8 cellular contexts compared by ENCODE assay signal in genomic region chr15:42919794-42920280, GRCh38. TPM values are rescaled to one million over a fixed set of nuclear protein-coding genes. Genes with fewer than 3 reads are reported as not detected.
DNase-seq lines count a peak whose midpoint lies in the region; ATAC-seq and TF ChIP-seq lines count a peak whose summit lies in the region.

No MANE protein-coding gene starts in this region.

- DNase-seq in EL, result peak; percentile 52
- DNase-seq in HuH-7 (ENCODE audit: low spot score), result peak; percentile 24
- DNase-seq in T-helper 9 cell, result peak; percentile 0
- DNase-seq in dorsolateral prefrontal cortex, result peak in 5 of 10 donors; percentile 18 to 37 (median 32)
- DNase-seq in lung (ENCODE audit: low spot score), result peak; percentile 35
- DNase-seq in NCI-H1694 (lab: John Stamatoyannopoulos, UW), result no peak

- no peak for ATAC-seq in lung (ENCODE audit: insufficient read depth, low FRiP score)
- no peak for ATAC-seq in HG02588 (IDR thresholded peaks at IDR 0.05; ENCODE audit: unreplicated experiment)

- H3K4me1 ChIP-seq in lung (ENCODE audit: control insufficient read depth in 2 of 2, insufficient read depth in 2 of 2, low read length in 2 of 2), result peaks cover 0 to 2% of the 10 kb centered on the region in 2 donors
- H3K4me1 ChIP-seq in subcutaneous abdominal adipose tissue (ENCODE audit: control insufficient read depth in 5 of 5, insufficient read depth in 5 of 5, low read length in 5 of 5), result peaks cover 0 to 28% (median 18%) of the 10 kb centered on the region in 5 donors

- TF ChIP-seq CTCF in dorsolateral prefrontal cortex (IDR thresholded peaks at IDR 0.05 in 54 of 56, conservative IDR thresholded peaks at IDR 0.05 in 2 of 56; ENCODE audit: low read depth in 1 of 56, partially characterized antibody in 56 of 56) (no peak), lung (IDR thresholded peaks at IDR 0.05; ENCODE audit: control extremely low read depth, extremely low read depth) (no peak)

- H3K4me3 ChIP-seq in dorsolateral prefrontal cortex, result peak overlapping the region; percentile 64 to 99 (median 93)
- peak overlapping the region; percentile 97 for H3K4me3 ChIP-seq in lung
- H3K4me3 ChIP-seq in subcutaneous abdominal adipose tissue (ENCODE audit: low read depth in 1 of 5, low read length in 5 of 5), result peak overlapping the region; percentile 69 to 87 (median 74)

- intact Hi-C loops in dorsolateral prefrontal cortex (cut with DNase I), result loop anchor here (5.0 to 10.0 kb wide), 3 partner anchors 183 to 345 kb away; partner anchors contain the start of genes CDAN1 (in 2 of the 2) and STARD9 (in 1 of the 2)

- H3K36me3 ChIP-seq in lung (ENCODE audit: control insufficient read depth in 2 of 2, insufficient read depth in 2 of 2, low read length in 2 of 2) (no peaks in the 10 kb centered on the region), subcutaneous abdominal adipose tissue (ENCODE audit: control insufficient read depth in 5 of 5, insufficient read depth in 5 of 5, low read length in 5 of 5) (no peaks in the 10 kb centered on the region)

- no peaks in the 10 kb centered on the region for H3K27me3 ChIP-seq in dorsolateral prefrontal cortex
- no peaks in the 10 kb centered on the region for H3K27me3 ChIP-seq in lung (ENCODE audit: control insufficient read depth, insufficient read depth)
- no peaks in the 10 kb centered on the region for H3K27me3 ChIP-seq in subcutaneous abdominal adipose tissue (ENCODE audit: control insufficient read depth in 5 of 5, insufficient read depth in 4 of 5, low read length in 5 of 5)

- 2% methylated on average over 20 of the region's 20 CpGs for WGBS in lung, 2 donors

- H3K27ac ChIP-seq in dorsolateral prefrontal cortex (peak overlapping the region; percentile 38 to 97 (median 87)), lung (ENCODE audit: low read depth in 1 of 2, low read length in 1 of 2) (peak overlapping the region; percentile 73 to 78), subcutaneous abdominal adipose tissue (ENCODE audit: low read depth, low read length) (peak overlapping the region; percentile 43)

- peak overlapping the region; percentile 63 to 82 (median 66) for H3K9ac ChIP-seq in subcutaneous abdominal adipose tissue (ENCODE audit: low read length in 5 of 5)

- H3K9me3 ChIP-seq in lung (ENCODE audit: control insufficient read depth in 2 of 2, insufficient read depth in 1 of 2, low read length in 1 of 2) (no peaks in the 10 kb centered on the region), subcutaneous abdominal adipose tissue (ENCODE audit: control insufficient read depth in 5 of 5, low read length in 5 of 5) (peaks cover 0 to 3% (median 0%) of the 10 kb centered on the region in 5 donors)

RNA-seq across cellular contexts. Expression of gene TTBK2, which starts 0.7 kb away (rescaled TPM):
- total RNA-seq in dorsolateral prefrontal cortex, result 100 to 1,000 TPM in 87 of 120 experiments, 10 to 100 TPM in 33; 66.0 to 146 (median 112) TPM
- 10 to 100 TPM; 16.0 to 27.5 TPM for total RNA-seq in lung
- polyA plus RNA-seq in lung, result 1 to 10 TPM; 2.5 to 2.9 TPM
